Comparison of ENCODE assay signal across 1 cellular context in genomic region chr1:25757151-25757845, GRCh38.
TF ChIP-seq lines count a peak whose summit lies in the region.

No MANE protein-coding gene starts in this region.

TF ChIP-seq in H1, 55 proteins besides CTCF, POLR2A, EP300 and RAD21:
- TF ChIP-seq PHF8 (conservative IDR thresholded peaks at IDR 0.05; ENCODE audit: low read depth, low read length) (no peak), ATF3 (IDR thresholded peaks at IDR 0.05; ENCODE audit: insufficient read depth, low read depth, low read length) (no peak), E2F6 (IDR thresholded peaks at IDR 0.05) (no peak), MAFK (IDR thresholded peaks at IDR 0.05; ENCODE audit: low read depth, low read length) (no peak), SP2 (IDR thresholded peaks at IDR 0.05; ENCODE audit: low read length) (no peak), SAP30 (IDR thresholded peaks at IDR 0.05; ENCODE audit: insufficient read depth, insufficient replicate concordance, low read length) (no peak), SRF (IDR thresholded peaks at IDR 0.05; ENCODE audit: low read depth, low read length) (no peak), EZH2 (IDR thresholded peaks at IDR 0.05; ENCODE audit: low read depth, low read length, severe bottlenecking) (no peak), KDM4A (IDR thresholded peaks at IDR 0.05; ENCODE audit: low read depth, low read length, severe bottlenecking) (no peak), SIN3A (conservative IDR thresholded peaks at IDR 0.05 in 1 of 2, IDR thresholded peaks at IDR 0.05 in 1 of 2; ENCODE audit: low read depth in 1 of 2, low read length in 2 of 2) (no peak), NRF1 (IDR thresholded peaks at IDR 0.05; ENCODE audit: low read depth, low read length) (no peak), TCF12 (IDR thresholded peaks at IDR 0.05; ENCODE audit: low read depth, low read length) (no peak), GTF2F1 (IDR thresholded peaks at IDR 0.05; ENCODE audit: borderline replicate concordance, low read depth, low read length) (no peak), MAX (IDR thresholded peaks at IDR 0.05) (no peak)
